ENCODE assay signal across 24 cellular contexts in genomic region chr5:54357371-54358058, GRCh38. TPM values are rescaled to one million over a fixed set of nuclear protein-coding genes. Genes with fewer than 3 reads are reported as not detected.
DNase-seq lines count a peak whose midpoint lies in the region; ATAC-seq, FAIRE-seq and TF ChIP-seq lines count a peak whose summit lies in the region.
"Had no signal": no experiment of that assay in that cellular context is flagged by ENCODE, and none has a peak within 500 bp of the region (broad histone marks: within the 10 kb centered on the region; RNA-seq: fewer than 3 reads in every experiment).

No MANE protein-coding gene starts in this region.

- no peaks in the 10 kb centered on the region for H4K20me1 ChIP-seq in GM23338 (replicated peaks; ENCODE audit: insufficient read depth)
- no peaks in the 10 kb centered on the region for H4K20me1 ChIP-seq in endothelial cell of umbilical vein (replicated peaks; ENCODE audit: control insufficient read depth, extremely low read depth, insufficient read depth, low read length)

- H3K4me1 ChIP-seq in GM23338 (ENCODE audit: insufficient read depth) = no peaks in the 10 kb centered on the region
- H3K4me1 ChIP-seq in endothelial cell of umbilical vein (ENCODE audit: control insufficient read depth, extremely low read depth, insufficient read depth, low read length) = no peaks in the 10 kb centered on the region
- H3K4me1 ChIP-seq in adrenal gland (replicated peaks in 1 of 2) = no peaks in the 10 kb centered on the region
- H3K4me1 ChIP-seq: parathyroid adenoma had no signal

- no TSS peak for BruUV-seq in endothelial cell of umbilical vein (replicated peaks; lab: Mats Ljungman, UMichigan)

- H3K27me3 ChIP-seq in GM23338 (ENCODE audit: insufficient read depth) = no peaks in the 10 kb centered on the region
- H3K27me3 ChIP-seq in endothelial cell of umbilical vein (ENCODE audit: control insufficient read depth in 2 of 2, insufficient read depth in 2 of 2, low read length in 2 of 2) = peaks cover 4 to 13% of the 10 kb centered on the region in 2 experiments
- no peaks in the 10 kb centered on the region for H3K27me3 ChIP-seq in adrenal gland
- H3K27me3 ChIP-seq: SJSA1 had no signal

- peaks cover 36% of the 10 kb centered on the region for H3K9me3 Mint-ChIP-seq in GM23338

- no peaks in the 10 kb centered on the region for H3F3A ChIP-seq in GM23338 (replicated peaks; ENCODE audit: low read depth)

- ATAC-seq in GM23338 = no peak
- ATAC-seq: natural killer cell treated with Interleukin-12 subunit alpha and Interleukin-12 subunit beta and Interleukin-15 and Interleukin-18, amount 100 ng/mL, for 72 hours had no signal

- H3K36me3 ChIP-seq in GM23338 (ENCODE audit: insufficient read depth) (0 out of 2 replicates have a peak, but pooled peaks cover 4% of the 10 kb centered on the region), endothelial cell of umbilical vein (ENCODE audit: control insufficient read depth in 2 of 2, extremely low read depth in 1 of 2, insufficient read depth in 2 of 2, low read length in 2 of 2) (no peaks in the 10 kb centered on the region), adrenal gland (replicated peaks in 1 of 2) (no peaks in the 10 kb centered on the region)
- H3K36me3 ChIP-seq: SJSA1 had no signal

- no peak overlapping the region for H3K27ac ChIP-seq in GM23338 (ENCODE audit: low read depth)
- no peak overlapping the region for H3K27ac ChIP-seq in endothelial cell of umbilical vein (ENCODE audit: insufficient read depth, low read depth, low read length)
- H3K27ac ChIP-seq in adrenal gland = no peak overlapping the region
- H3K27ac ChIP-seq: parathyroid adenoma, SJSA1, skin epidermis had no signal

- intact Hi-C loops in endothelial cell of umbilical vein (cut with micrococcal nuclease) = no loop called here
- intact Hi-C loops in adrenal gland (cut with DNase I) = no loop called here

- CTCF ChIA-PET in endothelial cell of umbilical vein (lab: Charles Lee) = no interaction called here

- 26 to 54% (median 48%) methylated on average over 4 of the region's 4 CpGs for WGBS in adrenal gland, 4 donors

- no peak overlapping the region for H3K9ac ChIP-seq in endothelial cell of umbilical vein (replicated peaks; ENCODE audit: extremely low read depth, insufficient read depth, low read length)
- H3K9ac ChIP-seq: parathyroid adenoma had no signal

- no peaks in the 10 kb centered on the region for H3K9me1 ChIP-seq in endothelial cell of umbilical vein (replicated peaks; ENCODE audit: control insufficient read depth, extremely low read depth, insufficient read depth, low read length)

- H3K4me3 Mint-ChIP-seq in GM23338 = no peak overlapping the region
- H3K4me3 Mint-ChIP-seq: central memory CD8-positive, alpha-beta T cell; natural killer cell treated with Interleukin-12 subunit alpha and Interleukin-12 subunit beta and Interleukin-15 and Interleukin-18, amount 100 ng/mL, for 72 hours had no signal

- dilution Hi-C loops in endothelial cell of umbilical vein (cut with MboI; ENCODE audit: extremely low pct_ligation_motif_present, low sequenced_read_pairs) = no loop called here

- peaks cover 3% of the 10 kb centered on the region; the same call in 1 of the 2 replicates for H3K9me2 ChIP-seq in GM23338 (ENCODE audit: insufficient read depth)

- no peak for FAIRE-seq in endothelial cell of umbilical vein (lab: Jason Lieb, UNC)
- FAIRE-seq: keratinocyte had no signal

- H3K36me3 Mint-ChIP-seq in GM23338 (ENCODE audit: low read depth) = peaks cover 26% of the 10 kb centered on the region

- peaks cover 9% of the 10 kb centered on the region; the same call in 2 of the 3 replicates for H3K4me1 Mint-ChIP-seq in GM23338
- H3K4me1 Mint-ChIP-seq: central memory CD8-positive, alpha-beta T cell had no signal

- H2AFZ ChIP-seq in GM23338 (0 out of 2 replicates have a peak overlapping the region, but pooled peaks have one; percentile 14), endothelial cell of umbilical vein (ENCODE audit: low read depth, low read length) (no peak overlapping the region)
- H2AFZ ChIP-seq: parathyroid adenoma had no signal

- TF ChIP-seq CTCF in GM23338 (conservative IDR thresholded peaks at IDR 0.05; ENCODE audit: low read depth in 2 of 2) (no peak), endothelial cell of umbilical vein (IDR thresholded peaks at IDR 0.05; ENCODE audit: extremely low read depth in 1 of 2, insufficient read depth in 1 of 2, low read depth in 1 of 2, low read length in 2 of 2) (no peak), adrenal gland (IDR thresholded peaks at IDR 0.05) (no peak)

- DNase-seq in AG08395 (ENCODE audit: low spot score) (peak; percentile 12), GM23338 (ENCODE audit: low spot score) (no peak), NCI-H446 treated with DMSO at 0.1 percent for 48 hours (lab: John Stamatoyannopoulos, UW) (peak; percentile 61), endothelial cell of umbilical vein (ENCODE audit: low read depth, low spot score) (peak; percentile 22), NCI-H1105 treated with DMSO at 0.1 percent for 48 hours (lab: John Stamatoyannopoulos, UW) (no peak), islet precursor cell (no peak), NCI-H1048 (lab: John Stamatoyannopoulos, UW) (no peak), adrenal gland (no peak)
- DNase-seq: activated CD4-positive, alpha-beta T cell treated with anti-CD3 and anti-CD28 coated beads for 4 hours; activated CD8-positive, alpha-beta memory T cell treated with anti-CD3 and anti-CD28 coated beads, Interleukin-2, amount 50 U/mL, for 4 hours; activated effector memory CD4-positive, alpha-beta T cell treated with anti-CD3 and anti-CD28 coated beads, Interleukin-2, amount 50 U/mL, for 16 hours; effector CD4-positive, alpha-beta T cell; hippocampal formation; mesenchymal stem cell; NCI-H510A treated with DMSO at 0.1 percent for 48 hours; OCI-M1; stimulated activated CD4-positive, alpha-beta T cell treated with anti-CD3 and anti-CD28 coated beads, Interleukin-4, amount 100 ng/mL, for 1 hour; T-helper 9 cell had no signal

- H3K9me3 ChIP-seq in endothelial cell of umbilical vein (replicated peaks; ENCODE audit: control insufficient read depth, insufficient read depth, low read length) = no peaks in the 10 kb centered on the region
- no peaks in the 10 kb centered on the region for H3K9me3 ChIP-seq in adrenal gland (replicated peaks in 1 of 3)
- H3K9me3 ChIP-seq: SJSA1 had no signal

- H3K79me2 ChIP-seq in GM23338 (replicated peaks; ENCODE audit: insufficient read depth) (no peaks in the 10 kb centered on the region), endothelial cell of umbilical vein (ENCODE audit: control insufficient read depth, insufficient read depth, low read length) (no peaks in the 10 kb centered on the region)
- H3K79me2 ChIP-seq: parathyroid adenoma had no signal

- H3K27me3 Mint-ChIP-seq in GM23338 (ENCODE audit: insufficient read depth, low read depth, poor library complexity) = peaks cover 2% of the 10 kb centered on the region

- no peak for TF ChIP-seq POLR2A in endothelial cell of umbilical vein (IDR thresholded peaks at IDR 0.05; ENCODE audit: low read depth, low read length)
- TF ChIP-seq POLR2A in adrenal gland (IDR thresholded peaks at IDR 0.05) = no peak

- H3K4me3 ChIP-seq in GM23338 (no peak overlapping the region), endothelial cell of umbilical vein (replicated peaks in 1 of 3; ENCODE audit: insufficient read depth in 1 of 3, low read depth in 1 of 3, low read length in 3 of 3) (no peak overlapping the region), adrenal gland (no peak overlapping the region)
- H3K4me3 ChIP-seq: SJSA1, skin epidermis had no signal

- H3K4me2 ChIP-seq in GM23338 = no peak overlapping the region
- no peak overlapping the region for H3K4me2 ChIP-seq in endothelial cell of umbilical vein (ENCODE audit: insufficient read depth, low read length)

- no peak overlapping the region for H3K27ac Mint-ChIP-seq in GM23338
- H3K27ac Mint-ChIP-seq: natural killer cell treated with Interleukin-12 subunit alpha and Interleukin-12 subunit beta and Interleukin-15 and Interleukin-18, amount 100 ng/mL, for 72 hours had no signal

- POLR2A ChIA-PET in endothelial cell of umbilical vein (lab: Charles Lee) = interaction anchor here (0.7 kb wide), 1 partner anchor 47 kb away, joined by 3 read pairs; the partner anchor contains the start of gene ARL15

TF ChIP-seq in GM23338, 12 proteins besides CTCF, POLR2A, EP300 and RAD21 (continues in another document):
- TF ChIP-seq POLR2AphosphoS5 (IDR thresholded peaks at IDR 0.05; ENCODE audit: low read depth) = no peak
- TF ChIP-seq EZH2 (IDR thresholded peaks at IDR 0.05; ENCODE audit: low read depth, unreplicated experiment) = no peak

TF ChIP-seq in endothelial cell of umbilical vein, 7 proteins besides CTCF, POLR2A, EP300 and RAD21:
- TF ChIP-seq JUN (IDR thresholded peaks at IDR 0.05; ENCODE audit: borderline replicate concordance, insufficient read depth, insufficient read length, low read depth) (no peak), MYC (IDR thresholded peaks at IDR 0.05; ENCODE audit: low read depth, low read length) (no peak), POLR2AphosphoS5 (IDR thresholded peaks at IDR 0.05; ENCODE audit: insufficient read depth, low read depth, low read length) (no peak), FOS (IDR thresholded peaks at IDR 0.05; ENCODE audit: borderline replicate concordance, insufficient read depth, low read length) (no peak), GATA2 (IDR thresholded peaks at IDR 0.05; ENCODE audit: insufficient read depth, insufficient read length, low read depth, low read length) (no peak), EZH2 (IDR thresholded peaks at IDR 0.05; ENCODE audit: borderline replicate concordance, low read depth, low read length, severe bottlenecking) (no peak), MAX (IDR thresholded peaks at IDR 0.05; ENCODE audit: insufficient read depth, insufficient read length) (no peak)

RNA-seq across cellular contexts. Expression of gene ARL15, which starts 47.1 kb away (rescaled TPM):
- 34.5 and 54.0 TPM in 2 replicates for total RNA-seq in GM23338 (2014; rRNA removed; shearing (Covaris generic))
- polyA plus RNA-seq in GM23338 (2016; fragmentation: Nextera tagmentation; extraction: Ambion mirVana) (12.1 and 13.0 TPM in 2 replicates), endothelial cell of umbilical vein (8.6 and 11.9 TPM in 2 replicates), adrenal gland (10 to 100 TPM; 12.1 to 27.6 (median 12.3) TPM)
- total RNA-seq in endothelial cell of umbilical vein (24.4 and 27.3 TPM in 2 replicates), adrenal gland (10 to 100 TPM; 19.4 to 57.5 (median 42.8) TPM)
- 7.4 and 7.8 TPM in 2 replicates for polyA plus RNA-seq in endothelial cell of umbilical vein (2011; cell fraction: cytosol; rRNA removed)
- polyA plus RNA-seq in endothelial cell of umbilical vein (2011; cell fraction: nucleus; rRNA removed) = 11.9 and 13.6 TPM in 2 replicates
- 9.5 and 13.5 TPM in 2 replicates for polyA plus RNA-seq in endothelial cell of umbilical vein (2012)
- polyA minus RNA-seq in endothelial cell of umbilical vein = 61.3 and 76.6 TPM in 2 replicates
- polyA minus RNA-seq in endothelial cell of umbilical vein (2011; cell fraction: cytosol; rRNA and poly(A)+ RNA removed) = 3.2 TPM
- 94.9 and 130 TPM in 2 replicates for polyA minus RNA-seq in endothelial cell of umbilical vein (2011; cell fraction: nucleus; rRNA and poly(A)+ RNA removed)

Comparison
In these comparisons a context has a peak if more than half of its experiments do, and no peak if none do; other contexts are left out.
1. DNase-seq: peak in AG08395 (single experiment), NCI-H446 treated with DMSO at 0.1 percent for 48 hours (single experiment) and endothelial cell of umbilical vein (single experiment); none in GM23338 (single experiment), NCI-H1105 treated with DMSO at 0.1 percent for 48 hours (single experiment), islet precursor cell (single experiment), NCI-H1048 (single experiment) and adrenal gland (0 of 7).